ENCODE assay signal across 19 cellular contexts in genomic region chr20:4162766-4163165, GRCh38. TPM values are rescaled to one million over a fixed set of nuclear protein-coding genes. Genes with fewer than 3 reads are reported as not detected.
A peak's percentile ranks its signal among the peaks of the same experiment; 100 is the strongest.
DNase-seq lines count a peak whose midpoint lies in the region; ATAC-seq and TF ChIP-seq lines count a peak whose summit lies in the region.
"Had no signal": no experiment of that assay in that cellular context is flagged by ENCODE, and none has a peak within 500 bp of the region (broad histone marks: within the 10 kb centered on the region; RNA-seq: fewer than 3 reads in every experiment).

No MANE protein-coding gene starts in this region.

- peaks cover 14% of the 10 kb centered on the region for H3K4me1 Mint-ChIP-seq in T-helper 17 cell
- peaks cover 17% of the 10 kb centered on the region for H3K4me1 Mint-ChIP-seq in glutamatergic neuron (ENCODE audit: low read depth, unreplicated experiment)
- H3K4me1 Mint-ChIP-seq: memory B cell had no signal

- H3K27ac Mint-ChIP-seq in T-helper 17 cell (peak overlapping the region; percentile 16), glutamatergic neuron (ENCODE audit: unreplicated experiment) (no peak overlapping the region)
- H3K27ac Mint-ChIP-seq: activated naive CD8-positive, alpha-beta T cell; memory B cell had no signal

- ATAC-seq in T-helper 17 cell (no peak), Right ventricle myocardium superior (ENCODE audit: poor library complexity) (no peak), HG03442 (IDR thresholded peaks at IDR 0.05; ENCODE audit: unreplicated experiment) (no peak)
- ATAC-seq: naive thymus-derived CD4-positive, alpha-beta T cell had no signal

- H3K4me3 Mint-ChIP-seq in T-helper 17 cell (no peak overlapping the region), glutamatergic neuron (ENCODE audit: unreplicated experiment) (peak overlapping the region; percentile 27)
- H3K4me3 Mint-ChIP-seq: memory B cell had no signal

- H3K4me3 ChIP-seq in H7 (ENCODE audit: insufficient read depth, low read depth, low read length) = no peak overlapping the region
- H3K4me3 ChIP-seq: testis had no signal

- intact Hi-C loops in Right ventricle myocardium superior (cut with DNase I) = no loop called here

- no peaks in the 10 kb centered on the region for H3K27me3 ChIP-seq in H7 (ENCODE audit: control insufficient read depth, insufficient read depth, low read length)
- H3K27me3 ChIP-seq: testis had no signal

- H3K36me3 Mint-ChIP-seq in T-helper 17 cell (ENCODE audit: low read depth) (no peaks in the 10 kb centered on the region), glutamatergic neuron (ENCODE audit: unreplicated experiment) (no peaks in the 10 kb centered on the region)
- H3K36me3 Mint-ChIP-seq: activated naive CD8-positive, alpha-beta T cell; CD8-positive, alpha-beta memory T cell; memory B cell; naive thymus-derived CD4-positive, alpha-beta T cell had no signal

- H3K9me3 Mint-ChIP-seq in glutamatergic neuron (ENCODE audit: unreplicated experiment) = peaks cover 9% of the 10 kb centered on the region
- H3K9me3 Mint-ChIP-seq: CD8-positive, alpha-beta memory T cell; memory B cell had no signal

- H3K27me3 Mint-ChIP-seq in T-helper 17 cell = no peaks in the 10 kb centered on the region
- H3K27me3 Mint-ChIP-seq in glutamatergic neuron (ENCODE audit: unreplicated experiment) = peaks cover 12% of the 10 kb centered on the region

- DNase-seq in H7 = peak; percentile 43
- DNase-seq in T-helper 17 cell = no peak
- DNase-seq in glutamatergic neuron = no peak
- DNase-seq in retina = peak; percentile 37
- DNase-seq in HUDEP-2 (lab: John Stamatoyannopoulos, UW; ENCODE audit: unreplicated experiment in 76 of 76) = no peak
- no peak for DNase-seq in Right ventricle myocardium superior
- no peak for DNase-seq in AG08396 (ENCODE audit: low spot score)
- DNase-seq: CD8-positive, alpha-beta memory T cell; naive thymus-derived CD4-positive, alpha-beta T cell; NCI-H1092 treated with DMSO at 0.1 percent for 48 hours; NCI-H1930; NCI-H226; NCI-H748 treated with DMSO at 0.1 percent for 48 hours; SHP77; SW 1271; testis had no signal

- H3K36me3 ChIP-seq in H7 (replicated peaks; ENCODE audit: control insufficient read depth, insufficient read depth, low read length) = no peaks in the 10 kb centered on the region

- TF ChIP-seq CTCF in glutamatergic neuron (IDR thresholded peaks at IDR 0.05; ENCODE audit: partially characterized antibody, unreplicated experiment) = no peak

- no peaks in the 10 kb centered on the region for H3K9me3 ChIP-seq in T-helper 17 cell (ENCODE audit: control insufficient read depth, low read length, poor library complexity, severe bottlenecking)
- H3K9me3 ChIP-seq: testis had no signal

RNA-seq across cellular contexts. Expression of gene SMOX, which starts 14.1 kb away (rescaled TPM):
- 12.5 and 13.8 TPM in 2 replicates for total RNA-seq in H7 (2014; rRNA removed; shearing (Covaris generic))
- total RNA-seq in T-helper 17 cell (10 to 100 TPM in 1 of 2 donors, 1 to 10 TPM in 1; 3.1 to 40.8 TPM), glutamatergic neuron (ENCODE audit: unreplicated experiment) (14.8 TPM), Right ventricle myocardium superior (3.3 TPM)

Comparison
In these comparisons a context has a peak if more than half of its experiments do, and no peak if none do; other contexts are left out.
1. DNase-seq: peak in H7 (single experiment) and retina (single experiment); none in T-helper 17 cell (0 of 3), glutamatergic neuron (single experiment), HUDEP-2 (0 of 76), Right ventricle myocardium superior (single experiment) and AG08396 (single experiment).